Comparison of ENCODE assay signal across 16 cellular contexts in the genomic region with DNA sequence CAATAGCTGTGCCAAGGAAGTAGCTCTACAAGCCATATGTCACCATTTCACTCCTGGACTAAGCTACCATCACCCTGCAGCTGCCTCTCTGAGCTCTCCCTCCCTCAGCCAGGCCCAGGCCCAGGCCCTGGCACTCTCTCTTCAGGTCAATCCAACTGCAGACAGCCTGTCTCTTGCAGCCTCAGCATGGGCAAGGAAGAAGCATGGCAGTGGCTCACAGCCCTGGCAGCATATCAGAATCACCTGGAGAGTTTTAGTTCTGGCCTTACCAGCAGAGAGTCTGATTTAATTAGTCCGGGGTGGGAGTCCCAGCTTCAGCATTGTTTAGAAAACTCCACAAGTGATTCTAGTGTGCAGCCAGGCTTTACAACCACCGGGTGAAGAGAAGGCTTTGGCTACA. TPM values are rescaled to one million over a fixed set of nuclear protein-coding genes. Genes with fewer than 3 reads are reported as not detected.
DNase-seq lines count a peak whose midpoint lies in the region; ATAC-seq and TF ChIP-seq lines count a peak whose summit lies in the region.
"Had no signal": no experiment of that assay in that cellular context is flagged by ENCODE, and none has a peak within 500 bp of the region (broad histone marks: within the 10 kb centered on the region; RNA-seq: fewer than 3 reads in every experiment).

No MANE protein-coding gene starts in this region.

- DNase-seq in DMS 273 (lab: John Stamatoyannopoulos, UW; ENCODE audit: unreplicated experiment) (peak; percentile 72), G401 (ENCODE audit: low spot score) (peak; percentile 89), NCI-H2029 treated with DMSO at 0.1 percent for 48 hours (lab: John Stamatoyannopoulos, UW) (peak; percentile 77), NCI-H510A treated with DMSO at 0.1 percent for 48 hours (lab: John Stamatoyannopoulos, UW) (peak; percentile 14), upper lobe of right lung (no peak), NCI-H146 treated with DMSO at 0.1 percent for 48 hours (lab: John Stamatoyannopoulos, UW; ENCODE audit: unreplicated experiment) (no peak), NCI-H748 (lab: John Stamatoyannopoulos, UW; ENCODE audit: unreplicated experiment) (no peak)
- no peak for DNase-seq in activated CD4-positive, alpha-beta T cell treated with anti-CD3 and anti-CD28 coated beads, Interleukin-2, amount 10 ng/mL, durations not matched to agents 7 days and 5 days
- DNase-seq: DMS153, NCI-H2081, NCI-H69, PC-3, SJCRH30, T-helper 17 cell had no signal

- H3K27ac ChIP-seq in upper lobe of right lung, result no peak overlapping the region
- H3K27ac ChIP-seq: RWPE1, SJCRH30 had no signal

- intact Hi-C loops in upper lobe of right lung (cut with DNase I), result loop anchor here (5.0 kb wide), 1 partner anchor 562 kb away; no protein-coding TSS in a partner anchor

- no peaks in the 10 kb centered on the region for H3K36me3 ChIP-seq in upper lobe of right lung
- H3K36me3 ChIP-seq: SJCRH30 had no signal

- no peak for ATAC-seq in upper lobe of right lung
- ATAC-seq: K562, PC-3, T-helper 17 cell had no signal

- no peaks in the 10 kb centered on the region for H3K27me3 ChIP-seq in upper lobe of right lung
- H3K27me3 ChIP-seq: SJCRH30 had no signal

- H3K9me3 ChIP-seq in upper lobe of right lung, result no peaks in the 10 kb centered on the region
- H3K9me3 ChIP-seq: SJCRH30 had no signal

- no peak for TF ChIP-seq CTCF in upper lobe of right lung (IDR thresholded peaks at IDR 0.05)

- peaks cover 10% of the 10 kb centered on the region for H3K4me1 Mint-ChIP-seq in activated CD4-positive, alpha-beta T cell treated with anti-CD3 and anti-CD28 coated beads, Interleukin-2, amount 10 ng/mL, durations not matched to agents 7 days and 5 days

- no peaks in the 10 kb centered on the region for H3K9me3 Mint-ChIP-seq in activated CD4-positive, alpha-beta T cell treated with anti-CD3 and anti-CD28 coated beads, Interleukin-2, amount 10 ng/mL, durations not matched to agents 7 days and 5 days

- H3K36me3 Mint-ChIP-seq in activated CD4-positive, alpha-beta T cell treated with anti-CD3 and anti-CD28 coated beads, Interleukin-2, amount 10 ng/mL, durations not matched to agents 7 days and 5 days (ENCODE audit: low read depth), result no peaks in the 10 kb centered on the region

- no peaks in the 10 kb centered on the region for H3K4me1 ChIP-seq in upper lobe of right lung
- H3K4me1 ChIP-seq: SJCRH30 had no signal

- in situ Hi-C loops in G401 (cut with HindIII; ENCODE audit: low sequenced_read_pairs), result no loop called here

- CTCF ChIA-PET in activated CD4-positive, alpha-beta T cell treated with anti-CD3 and anti-CD28 coated beads, Interleukin-2, amount 10 ng/mL, durations not matched to agents 7 days and 5 days (lab: Charles Lee), result no interaction called here

- no peak overlapping the region for H3K4me3 Mint-ChIP-seq in activated CD4-positive, alpha-beta T cell treated with anti-CD3 and anti-CD28 coated beads, Interleukin-2, amount 10 ng/mL, durations not matched to agents 7 days and 5 days
- H3K4me3 Mint-ChIP-seq: T-helper 17 cell had no signal

- no peak overlapping the region for H3K27ac Mint-ChIP-seq in activated CD4-positive, alpha-beta T cell treated with anti-CD3 and anti-CD28 coated beads, Interleukin-2, amount 10 ng/mL, durations not matched to agents 7 days and 5 days
- H3K27ac Mint-ChIP-seq: T-helper 17 cell had no signal

- no peak overlapping the region for H3K4me3 ChIP-seq in upper lobe of right lung
- H3K4me3 ChIP-seq: K562, SJCRH30 had no signal

- H3K27me3 Mint-ChIP-seq in activated CD4-positive, alpha-beta T cell treated with anti-CD3 and anti-CD28 coated beads, Interleukin-2, amount 10 ng/mL, durations not matched to agents 7 days and 5 days, result peaks cover 5% of the 10 kb centered on the region
- H3K27me3 Mint-ChIP-seq: T-helper 17 cell had no signal

- POLR2A ChIA-PET in activated CD4-positive, alpha-beta T cell treated with anti-CD3 and anti-CD28 coated beads, Interleukin-2, amount 10 ng/mL, durations not matched to agents 7 days and 5 days (lab: Charles Lee), result no interaction called here

RNA-seq across cellular contexts. Expression of gene NALF2, which starts 31.5 kb away (rescaled TPM):
- 4.4 and 6.4 TPM in 2 replicates for total RNA-seq in G401 (2014; rRNA removed; shearing (Covaris generic))
- not detected for total RNA-seq in upper lobe of right lung
- under 1 TPM; 0.15 to 0.19 TPM for total RNA-seq in activated CD4-positive, alpha-beta T cell treated with anti-CD3 and anti-CD28 coated beads, Interleukin-2, amount 10 ng/mL, durations not matched to agents 7 days and 5 days
- total RNA-seq: K562, PC-3, SJCRH30 had no signal

Comparison
In these comparisons a context has a peak if more than half of its experiments do, and no peak if none do; other contexts are left out.
1. DNase-seq: peak in DMS 273 (single experiment), G401 (single experiment), NCI-H2029 treated with DMSO at 0.1 percent for 48 hours (single experiment) and NCI-H510A treated with DMSO at 0.1 percent for 48 hours (single experiment); none in upper lobe of right lung (single experiment), NCI-H146 treated with DMSO at 0.1 percent for 48 hours (single experiment), activated CD4-positive, alpha-beta T cell treated with anti-CD3 and anti-CD28 coated beads, Interleukin-2, amount 10 ng/mL, durations not matched to agents 7 days and 5 days (single experiment) and NCI-H748 (single experiment).